Comparison of ENCODE assay signal across 25 cellular contexts in genomic region chr6:167303660-167304625, GRCh38. TPM values are rescaled to one million over a fixed set of nuclear protein-coding genes. Genes with fewer than 3 reads are reported as not detected.
"Had no signal": no experiment of that assay in that cellular context is flagged by ENCODE, and none has a peak within 500 bp of the region (broad histone marks: within the 10 kb centered on the region; RNA-seq: fewer than 3 reads in every experiment).

No MANE protein-coding gene starts in this region.

- H3K4me3 Mint-ChIP-seq: dendritic cell treated with granulocyte-macrophage colony-stimulating factor and Interleukin-4, amounts not matched to agents 40 ng/mL and 50 ng/mL, for 4 days; effector memory CD8-positive, alpha-beta T cell; naive thymus-derived CD8-positive, alpha-beta T cell; stimulated activated effector memory CD8-positive, alpha-beta T cell treated with anti-CD3 and anti-CD28 coated beads, Interleukin-12 subunit alpha, Interleukin-12 subunit beta, amount 100 ng/mL, for 72 hours; stimulated activated naive CD8-positive, alpha-beta T cell treated with anti-CD3 and anti-CD28 coated beads, Interleukin-15, Interleukin-2, amounts not matched to agents 100 ng/mL and 50 ng/mL, for 24 hours had no signal

- H3K9me3 Mint-ChIP-seq: dendritic cell treated with granulocyte-macrophage colony-stimulating factor and Interleukin-4, amounts not matched to agents 40 ng/mL and 50 ng/mL, for 4 days; effector memory CD8-positive, alpha-beta T cell; stimulated activated effector memory CD8-positive, alpha-beta T cell treated with anti-CD3 and anti-CD28 coated beads, Interleukin-12 subunit alpha, Interleukin-12 subunit beta, amount 100 ng/mL, for 72 hours; stimulated activated naive CD8-positive, alpha-beta T cell treated with anti-CD3 and anti-CD28 coated beads, Interleukin-15, Interleukin-2, amounts not matched to agents 100 ng/mL and 50 ng/mL, for 24 hours had no signal

- H3K36me3 Mint-ChIP-seq: naive thymus-derived CD8-positive, alpha-beta T cell; stimulated activated effector memory CD8-positive, alpha-beta T cell treated with anti-CD3 and anti-CD28 coated beads, Interleukin-12 subunit alpha, Interleukin-12 subunit beta, amount 100 ng/mL, for 72 hours had no signal

- H3K4me1 Mint-ChIP-seq: naive thymus-derived CD8-positive, alpha-beta T cell; stimulated activated effector memory CD8-positive, alpha-beta T cell treated with anti-CD3 and anti-CD28 coated beads, Interleukin-12 subunit alpha, Interleukin-12 subunit beta, amount 100 ng/mL, for 72 hours had no signal

- H3K27ac Mint-ChIP-seq: dendritic cell treated with granulocyte-macrophage colony-stimulating factor and Interleukin-4, amounts not matched to agents 40 ng/mL and 50 ng/mL, for 4 days; effector memory CD8-positive, alpha-beta T cell; stimulated activated effector memory CD8-positive, alpha-beta T cell treated with anti-CD3 and anti-CD28 coated beads, Interleukin-12 subunit alpha, Interleukin-12 subunit beta, amount 100 ng/mL, for 72 hours; stimulated activated naive CD8-positive, alpha-beta T cell treated with anti-CD3 and anti-CD28 coated beads, Interleukin-15, Interleukin-2, amounts not matched to agents 100 ng/mL and 50 ng/mL, for 24 hours had no signal

- DNase-seq: effector memory CD8-positive, alpha-beta T cell; esophagus squamous epithelium; foreskin fibroblast; kidney; left colon; mesendoderm; naive thymus-derived CD8-positive, alpha-beta T cell; right cardiac atrium; stimulated activated CD4-positive, alpha-beta T cell treated with anti-CD3 and anti-CD28 coated beads, Interleukin-4, amount 100 ng/mL, for 1 hour; stimulated activated CD8-positive, alpha-beta memory T cell treated with anti-CD3 and anti-CD28 coated beads, Interleukin-4, amount 100 ng/mL, for 48 hours; tibial artery; upper lobe of left lung had no signal

- H3K27ac ChIP-seq: esophagus squamous epithelium, gastroesophageal sphincter, neutrophil, tibial artery, upper lobe of left lung, vagina had no signal

- ATAC-seq: effector memory CD8-positive, alpha-beta T cell; gastroesophageal sphincter; left colon; naive thymus-derived CD8-positive, alpha-beta T cell; right cardiac atrium; stimulated activated effector memory CD8-positive, alpha-beta T cell treated with anti-CD3 and anti-CD28 coated beads, Interleukin-12 subunit alpha, Interleukin-12 subunit beta, amount 100 ng/mL, for 72 hours had no signal

RNA-seq across cellular contexts. Expression of gene UNC93A, which starts 12.8 kb away (rescaled TPM):
- total RNA-seq: epithelial cell of proximal tubule; gastroesophageal sphincter; kidney; lung microvascular endothelial cell; mononuclear cell; naive thymus-derived CD8-positive, alpha-beta T cell; osteocyte; posterior vena cava; right cardiac atrium; temporal lobe; upper lobe of left lung had no signal

RNA-seq across cellular contexts. Expression of gene TTLL2, which starts 20.9 kb away (rescaled TPM):
- total RNA-seq: epithelial cell of proximal tubule; esophagus squamous epithelium; gastroesophageal sphincter; kidney; left colon; liver; lung microvascular endothelial cell; mononuclear cell; naive thymus-derived CD8-positive, alpha-beta T cell; osteocyte; posterior vena cava; right cardiac atrium; upper lobe of left lung; vagina had no signal
